In genomic region chr9:23820731-23821399, GRCh38 we compare ENCODE assay signal across 3 cellular contexts.
TF ChIP-seq lines count a peak whose summit lies in the region.

No MANE protein-coding gene starts in this region.

TF ChIP-seq in liver, 16 proteins besides CTCF, POLR2A, EP300 and RAD21 (continued from another document):
- TF ChIP-seq MAX (IDR thresholded peaks at IDR 0.05), result no peak
- no peak for TF ChIP-seq NR2F2 (IDR thresholded peaks at IDR 0.05)
- no peak for TF ChIP-seq HNF4G (IDR thresholded peaks at IDR 0.05)

TF ChIP-seq in HepG2, 621 proteins besides CTCF, POLR2A, EP300 and RAD21 (continued from another document):
- TF ChIP-seq DMTF1 (CRISPR knock-in tag; IDR thresholded peaks at IDR 0.05) (no peak), ZFP41 (CRISPR knock-in tag; IDR thresholded peaks at IDR 0.05; ENCODE audit: borderline replicate concordance) (no peak), SP2 (CRISPR knock-in tag; IDR thresholded peaks at IDR 0.05) (no peak)

TF ChIP-seq in neural cell, 6 proteins besides CTCF, POLR2A, EP300 and RAD21 (continued from another document):
- TF ChIP-seq EZH2 (IDR thresholded peaks at IDR 0.05; ENCODE audit: borderline replicate concordance, insufficient read depth, low read length, poor library complexity, severe bottlenecking), result no peak
- TF ChIP-seq REST (IDR thresholded peaks at IDR 0.05; ENCODE audit: borderline replicate concordance), result no peak
- peak; percentile 64 for TF ChIP-seq SMC3 (conservative IDR thresholded peaks at IDR 0.05; ENCODE audit: poor library complexity)
- peak; percentile 35 for TF ChIP-seq TAF1 (IDR thresholded peaks at IDR 0.05; ENCODE audit: low read depth)
- peak; percentile 46 for TF ChIP-seq MXI1 (conservative IDR thresholded peaks at IDR 0.05; ENCODE audit: poor library complexity, severe bottlenecking)
